ENCODE assay signal across 8 cellular contexts in genomic region chrX:80876877-80877276, GRCh38.
DNase-seq lines count a peak whose midpoint lies in the region; ATAC-seq and FAIRE-seq lines count a peak whose summit lies in the region.

No MANE protein-coding gene starts in this region.

- peak; percentile 55 for ATAC-seq in GM21786 (IDR thresholded peaks at IDR 0.05; ENCODE audit: unreplicated experiment)
- ATAC-seq in HG03196 (IDR thresholded peaks at IDR 0.05; ENCODE audit: unreplicated experiment): no peak
- ATAC-seq in HG02610 (IDR thresholded peaks at IDR 0.05; ENCODE audit: unreplicated experiment): no peak

- CTCF ChIA-PET in CD4-positive, alpha-beta memory T cell (lab: Charles Lee; ENCODE audit: partially characterized antibody): interaction anchor here (0.8 to 1.6 kb wide), 2 partner anchors 66 to 499 kb away, joined by 3 to 4 read pairs; no protein-coding TSS in a partner anchor

- POLR2A ChIA-PET in CD4-positive, alpha-beta memory T cell (lab: Charles Lee; ENCODE audit: partially characterized antibody): no interaction called here

- no peak overlapping the region for H3K27ac Mint-ChIP-seq in CD4-positive, alpha-beta memory T cell

- no peak overlapping the region for H3K27ac ChIP-seq in CD4-positive, alpha-beta memory T cell (ENCODE audit: low read depth, low read length)

- FAIRE-seq in RCC 7860 (lab: Jason Lieb, UNC): peak; percentile 74

- no peaks in the 10 kb centered on the region for H3K4me1 Mint-ChIP-seq in CD4-positive, alpha-beta memory T cell

- no peaks in the 10 kb centered on the region for H3K4me1 ChIP-seq in CD4-positive, alpha-beta memory T cell (ENCODE audit: insufficient read depth, low read length)

- H3K4me3 Mint-ChIP-seq in CD4-positive, alpha-beta memory T cell: no peak overlapping the region

- no peaks in the 10 kb centered on the region for H3K27me3 Mint-ChIP-seq in CD4-positive, alpha-beta memory T cell

- no peaks in the 10 kb centered on the region for H3K36me3 Mint-ChIP-seq in CD4-positive, alpha-beta memory T cell

- peak in 4 of 5 donors; percentile 16 to 32 (median 26) for DNase-seq in CD4-positive, alpha-beta memory T cell
- DNase-seq in RCC 7860 (ENCODE audit: low spot score) (peak; percentile 5), foreskin melanocyte (peak; percentile 11), occipital lobe (lab: John Stamatoyannopoulos, UW) (no peak)
- no peak for DNase-seq in activated T-cell treated with anti-CD3 and anti-CD28 coated beads, Interleukin-2, amount 50 U/mL, for 1 hour

- H3K27me3 ChIP-seq in CD4-positive, alpha-beta memory T cell (ENCODE audit: insufficient read depth, low read length): no peaks in the 10 kb centered on the region

- H3K9me3 ChIP-seq in CD4-positive, alpha-beta memory T cell (ENCODE audit: control insufficient read depth in 1 of 2, low read length in 2 of 2): no peaks in the 10 kb centered on the region

- no peaks in the 10 kb centered on the region for H3K36me3 ChIP-seq in CD4-positive, alpha-beta memory T cell (ENCODE audit: insufficient read depth, low read length)

- intact Hi-C loops in CD4-positive, alpha-beta memory T cell (cut with micrococcal nuclease): loop anchor here (1.0 to 2.0 kb wide), 2 partner anchors 243 to 318 kb away; no protein-coding TSS in a partner anchor

- no peaks in the 10 kb centered on the region for H3K9me3 Mint-ChIP-seq in CD4-positive, alpha-beta memory T cell

- no peak overlapping the region for H3K4me3 ChIP-seq in CD4-positive, alpha-beta memory T cell (ENCODE audit: low read length in 2 of 2)

Comparison
In these comparisons a context has a peak if more than half of its experiments do, and no peak if none do; other contexts are left out.
1. DNase-seq: peak in CD4-positive, alpha-beta memory T cell (4 of 5), RCC 7860 (single experiment) and foreskin melanocyte (single experiment); none in occipital lobe (single experiment) and activated T-cell treated with anti-CD3 and anti-CD28 coated beads, Interleukin-2, amount 50 U/mL, for 1 hour (single experiment).